In genomic region chr3:150410311-150411105, GRCh38 we compare ENCODE assay signal across 1 cellular context.
TF ChIP-seq lines count a peak whose summit lies in the region.

No MANE protein-coding gene starts in this region.

TF ChIP-seq in K562, 482 proteins besides CTCF, POLR2A, EP300 and RAD21 (continued from another document and continues in another):
- no peak for TF ChIP-seq ZNF592 (IDR thresholded peaks at IDR 0.05)
- TF ChIP-seq SOX6 (IDR thresholded peaks at IDR 0.05), result no peak
- no peak for TF ChIP-seq BRF2 (IDR thresholded peaks at IDR 0.05; ENCODE audit: borderline replicate concordance, insufficient read depth, insufficient read length)
- peak; percentile 21 to 29 for TF ChIP-seq E2F6 (IDR thresholded peaks at IDR 0.05; ENCODE audit: borderline replicate concordance in 1 of 2, extremely low read depth in 1 of 2, insufficient read depth in 1 of 2, insufficient read length in 1 of 2, low read depth in 1 of 2, low read length in 1 of 2, poor library complexity in 1 of 2, severe bottlenecking in 1 of 2)
- TF ChIP-seq ZSCAN29 (IDR thresholded peaks at IDR 0.05), result no peak
- no peak for TF ChIP-seq ZNF324 (CRISPR knock-in tag; IDR thresholded peaks at IDR 0.05)
- TF ChIP-seq ZFP36 (IDR thresholded peaks at IDR 0.05; ENCODE audit: low read depth, low read length, partially characterized antibody), result no peak
- TF ChIP-seq SIRT6 (IDR thresholded peaks at IDR 0.05; ENCODE audit: low read depth, low read length), result no peak
- peak; percentile 16; the same call in 1 of the 2 replicates for TF ChIP-seq ZBTB9 (CRISPR knock-in tag; IDR thresholded peaks at IDR 0.05)
- TF ChIP-seq RBM15 (IDR thresholded peaks at IDR 0.05; ENCODE audit: insufficient read depth, low read length), result no peak
- TF ChIP-seq IFI16 (CRISPR knock-in tag; IDR thresholded peaks at IDR 0.05), result no peak
- no peak for TF ChIP-seq EP400 (IDR thresholded peaks at IDR 0.05)
- TF ChIP-seq NR4A1 (CRISPR knock-in tag; IDR thresholded peaks at IDR 0.05), result no peak
- TF ChIP-seq NR4A1 (tag; IDR thresholded peaks at IDR 0.05), result no peak
- no peak for TF ChIP-seq CEBPG (CRISPR knock-in tag; IDR thresholded peaks at IDR 0.05)
- TF ChIP-seq CEBPG (tag; conservative IDR thresholded peaks at IDR 0.05 in 1 of 2, IDR thresholded peaks at IDR 0.05 in 1 of 2), result no peak
- no peak for TF ChIP-seq CREB5 (CRISPR knock-in tag; IDR thresholded peaks at IDR 0.05)
- no peak for TF ChIP-seq ZNF740 (CRISPR knock-in tag; IDR thresholded peaks at IDR 0.05)
- TF ChIP-seq ZNF740 (tag; IDR thresholded peaks at IDR 0.05), result no peak
- TF ChIP-seq CHD4 (IDR thresholded peaks at IDR 0.05; ENCODE audit: insufficient read depth, insufficient replicate concordance, low read depth, low read length, poor library complexity, severe bottlenecking), result no peak
- no peak for TF ChIP-seq CTCFL (IDR thresholded peaks at IDR 0.05; ENCODE audit: borderline replicate concordance, insufficient read depth, low read depth, low read length, poor library complexity, severe bottlenecking)
- no peak for TF ChIP-seq PTTG1 (tag; IDR thresholded peaks at IDR 0.05; ENCODE audit: low read depth)
- TF ChIP-seq EHMT2 (IDR thresholded peaks at IDR 0.05), result no peak
- TF ChIP-seq BHLHE40 (IDR thresholded peaks at IDR 0.05; ENCODE audit: low read length), result no peak
- no peak for TF ChIP-seq TAF15 (IDR thresholded peaks at IDR 0.05; ENCODE audit: low read depth, low read length)
- TF ChIP-seq NFATC3 (IDR thresholded peaks at IDR 0.05), result no peak
- TF ChIP-seq RBM17 (IDR thresholded peaks at IDR 0.05; ENCODE audit: borderline replicate concordance, low read depth, low read length), result no peak
- TF ChIP-seq MCM2 (IDR thresholded peaks at IDR 0.05; ENCODE audit: low read depth), result no peak
- no peak for TF ChIP-seq ZNF184 (CRISPR knock-in tag; IDR thresholded peaks at IDR 0.05)
- TF ChIP-seq MLLT1 (IDR thresholded peaks at IDR 0.05), result peak in 1 of 2 experiments; percentile 72; a peak in 2 of 4 replicates
- no peak for TF ChIP-seq NFIX (CRISPR knock-in tag; IDR thresholded peaks at IDR 0.05; ENCODE audit: low read depth)
- TF ChIP-seq FOXM1 (IDR thresholded peaks at IDR 0.05; ENCODE audit: low read depth), result no peak
- TF ChIP-seq FOXM1 (CRISPR knock-in tag; IDR thresholded peaks at IDR 0.05; ENCODE audit: low read depth), result peak; percentile 64; the same call in 1 of the 2 replicates
- TF ChIP-seq ZNF408 (CRISPR knock-in tag; IDR thresholded peaks at IDR 0.05; ENCODE audit: low read depth), result no peak
- no peak for TF ChIP-seq ARID3B (CRISPR knock-in tag; IDR thresholded peaks at IDR 0.05; ENCODE audit: borderline replicate concordance)
- no peak for TF ChIP-seq KLF6 (CRISPR knock-in tag; IDR thresholded peaks at IDR 0.05; ENCODE audit: borderline replicate concordance)
- TF ChIP-seq PBX2 (CRISPR knock-in tag; IDR thresholded peaks at IDR 0.05; ENCODE audit: low read depth), result no peak
- TF ChIP-seq PBX2 (tag; conservative IDR thresholded peaks at IDR 0.05; ENCODE audit: low read depth), result no peak
- peak; percentile 78; the same call in 1 of the 2 replicates for TF ChIP-seq NR1H2 (CRISPR knock-in tag; IDR thresholded peaks at IDR 0.05)
- TF ChIP-seq HES1 (IDR thresholded peaks at IDR 0.05; ENCODE audit: low read depth), result no peak
- 0 out of 2 replicates have a peak, but pooled peaks have one; percentile 18 for TF ChIP-seq ZNF282 (CRISPR knock-in tag; IDR thresholded peaks at IDR 0.05)
- no peak for TF ChIP-seq FOS (IDR thresholded peaks at IDR 0.05; ENCODE audit: extremely low read depth, insufficient read length)
- no peak for TF ChIP-seq ZNF445 (CRISPR knock-in tag; IDR thresholded peaks at IDR 0.05; ENCODE audit: low read depth)
- TF ChIP-seq MXD1 (CRISPR knock-in tag; IDR thresholded peaks at IDR 0.05; ENCODE audit: borderline replicate concordance, poor library complexity, severe bottlenecking), result no peak
- TF ChIP-seq SMAD1 (IDR thresholded peaks at IDR 0.05; ENCODE audit: low read depth, low read length, partially characterized antibody), result peak; percentile 12
